In the genomic region with DNA sequence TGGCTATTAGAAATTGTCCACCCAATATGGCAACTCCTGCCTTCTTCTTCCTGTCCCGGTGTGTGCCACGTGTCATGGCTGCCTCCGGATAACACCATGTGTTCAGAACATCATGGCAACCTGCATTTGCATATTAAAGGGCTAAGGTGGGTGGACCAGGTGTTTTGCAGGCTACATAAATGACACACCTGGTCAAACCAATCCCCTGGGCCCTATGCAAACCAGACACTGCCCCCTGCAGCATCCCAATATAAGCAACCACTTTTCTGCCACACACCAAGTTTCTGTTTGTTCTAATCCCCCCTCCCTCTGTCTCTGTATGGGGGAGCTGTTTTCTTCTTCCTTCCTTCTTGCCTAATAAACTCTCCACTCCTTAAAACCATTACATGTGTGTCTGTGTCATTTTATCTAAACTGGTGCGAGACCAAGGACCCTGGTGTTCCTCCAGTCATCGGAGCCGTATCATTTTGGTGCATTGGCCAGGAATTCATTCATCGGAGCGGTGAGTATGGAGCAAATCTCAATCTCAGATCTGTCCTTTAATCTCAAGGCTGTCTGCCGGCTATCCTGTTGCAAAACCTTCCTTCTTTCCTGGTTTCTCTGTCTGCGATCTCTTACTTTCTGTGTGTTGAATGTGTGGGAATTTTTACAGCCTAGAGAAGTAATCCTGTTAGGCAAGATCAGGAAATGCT, we compare ENCODE assay signal across 11 cellular contexts. TPM values are rescaled to one million over a fixed set of nuclear protein-coding genes. Genes with fewer than 3 reads are reported as not detected.
A peak's percentile ranks its signal among the peaks of the same experiment; 100 is the strongest.
DNase-seq lines count a peak whose midpoint lies in the region; ATAC-seq and TF ChIP-seq lines count a peak whose summit lies in the region.
"Had no signal": no experiment of that assay in that cellular context is flagged by ENCODE, and none has a peak within 500 bp of the region (broad histone marks: within the 10 kb centered on the region; RNA-seq: fewer than 3 reads in every experiment).

No MANE protein-coding gene starts in this region.

- no peak overlapping the region for H3K4me2 ChIP-seq in Karpas-422 (ENCODE audit: low read depth, low read length, poor library complexity, severe bottlenecking)

- no peaks in the 10 kb centered on the region for H3K27me3 Mint-ChIP-seq in naive thymus-derived CD8-positive, alpha-beta T cell
- H3K27me3 Mint-ChIP-seq: activated naive CD8-positive, alpha-beta T cell treated with anti-CD3 and anti-CD28 coated beads for 36 hours had no signal

- POLR2A ChIA-PET in naive thymus-derived CD8-positive, alpha-beta T cell (lab: Charles Lee): no interaction called here

- H3K27me3 ChIP-seq in Karpas-422 (ENCODE audit: low read length) (no peaks in the 10 kb centered on the region), brain microvascular endothelial cell (replicated peaks) (no peaks in the 10 kb centered on the region)
- H3K27me3 ChIP-seq: MG63, ovary had no signal

- DNase-seq in NCI-H2081 (lab: John Stamatoyannopoulos, UW) (peak; percentile 19 to 65), NCI-H2081 treated with DMSO at 0.1 percent for 48 hours (lab: John Stamatoyannopoulos, UW) (no peak), Karpas-422 (peak; percentile 43), brain microvascular endothelial cell (no peak), mucosa of descending colon (no peak), NCI-H345 treated with DMSO at 0.1 percent for 48 hours (lab: John Stamatoyannopoulos, UW; ENCODE audit: unreplicated experiment) (no peak), posterior cingulate gyrus (no peak)
- no peak for DNase-seq in naive thymus-derived CD8-positive, alpha-beta T cell

- ATAC-seq in mucosa of descending colon: peak; percentile 49
- no peak for ATAC-seq in naive thymus-derived CD8-positive, alpha-beta T cell

- peak overlapping the region in 5 of 10 donors; percentile 15 to 50 (median 37) for H3K4me3 Mint-ChIP-seq in naive thymus-derived CD8-positive, alpha-beta T cell
- H3K4me3 Mint-ChIP-seq: activated naive CD8-positive, alpha-beta T cell treated with anti-CD3 and anti-CD28 coated beads for 36 hours had no signal

- no peaks in the 10 kb centered on the region for H3K9me2 ChIP-seq in Karpas-422 (replicated peaks; ENCODE audit: insufficient read depth, low read length)

- H3K9me3 ChIP-seq in Karpas-422 (ENCODE audit: low read length) (no peaks in the 10 kb centered on the region), mucosa of descending colon (no peaks in the 10 kb centered on the region)
- H3K9me3 ChIP-seq: ovary had no signal

- no peaks in the 10 kb centered on the region for H3K79me2 ChIP-seq in Karpas-422 (ENCODE audit: low read length)

- H3K36me3 Mint-ChIP-seq in naive thymus-derived CD8-positive, alpha-beta T cell: peaks cover 0 to 8% (median 0%) of the 10 kb centered on the region in 3 donors

- TF ChIP-seq CTCF in brain microvascular endothelial cell (IDR thresholded peaks at IDR 0.05; ENCODE audit: low read depth, low read length, missing control alignments) (peak; percentile 58), mucosa of descending colon (IDR thresholded peaks at IDR 0.05) (no peak)

- peaks cover 13 to 38% (median 19%) of the 10 kb centered on the region in 4 donors for H3K4me1 Mint-ChIP-seq in naive thymus-derived CD8-positive, alpha-beta T cell
- H3K4me1 Mint-ChIP-seq: activated naive CD8-positive, alpha-beta T cell treated with anti-CD3 and anti-CD28 coated beads for 36 hours had no signal

- peaks cover 0 to 3% (median 0%) of the 10 kb centered on the region in 9 donors for H3K9me3 Mint-ChIP-seq in naive thymus-derived CD8-positive, alpha-beta T cell

- H4K20me1 ChIP-seq in Karpas-422 (ENCODE audit: insufficient read depth, low read depth, low read length): no peaks in the 10 kb centered on the region

- H3K27ac ChIP-seq in Karpas-422 (ENCODE audit: low read length): no peak overlapping the region
- H3K27ac ChIP-seq in brain microvascular endothelial cell: no peak overlapping the region
- H3K27ac ChIP-seq: ovary had no signal

- peak overlapping the region in 3 of 10 donors; percentile 15 to 64 (median 41) for H3K27ac Mint-ChIP-seq in naive thymus-derived CD8-positive, alpha-beta T cell
- H3K27ac Mint-ChIP-seq: activated naive CD8-positive, alpha-beta T cell treated with anti-CD3 and anti-CD28 coated beads for 36 hours had no signal

- H3K9ac ChIP-seq in Karpas-422 (ENCODE audit: low read length): no peak overlapping the region

- in situ Hi-C loops in brain microvascular endothelial cell (cut with HindIII; ENCODE audit: low pct_ligation_motif_present, low sequenced_read_pairs): loop anchor here (25.0 kb wide), 1 partner anchor 304 kb away; no protein-coding TSS in a partner anchor

- H2AFZ ChIP-seq in Karpas-422 (ENCODE audit: low read length): no peak overlapping the region

- H3K4me3 ChIP-seq in Karpas-422 (ENCODE audit: low read length) (no peak overlapping the region), brain microvascular endothelial cell (ENCODE audit: low read depth, low read length) (no peak overlapping the region), mucosa of descending colon (no peak overlapping the region)
- H3K4me3 ChIP-seq: MG63, ovary had no signal

- intact Hi-C loops in mucosa of descending colon (cut with DNase I, micrococcal nuclease): loop anchor here in 1 of 2 donors (10.0 kb wide), 1 partner anchor 182 kb away; no protein-coding TSS in a partner anchor
- intact Hi-C loops in posterior cingulate gyrus (cut with DNase I): no loop called here

- H3K4me1 ChIP-seq in Karpas-422 (ENCODE audit: low read length): peaks cover 14% of the 10 kb centered on the region
- peaks cover 4% of the 10 kb centered on the region for H3K4me1 ChIP-seq in mucosa of descending colon (ENCODE audit: low read depth)

- H3K36me3 ChIP-seq in Karpas-422 (ENCODE audit: insufficient read depth, low read length): no peaks in the 10 kb centered on the region
- no peaks in the 10 kb centered on the region for H3K36me3 ChIP-seq in brain microvascular endothelial cell (replicated peaks)
- H3K36me3 ChIP-seq in mucosa of descending colon (ENCODE audit: low read depth): no peaks in the 10 kb centered on the region
- H3K36me3 ChIP-seq: ovary had no signal

RNA-seq across cellular contexts. Expression of gene NCEH1, which starts 44.5 kb away (rescaled TPM):
- 4.3 and 4.7 TPM in 2 replicates for total RNA-seq in Karpas-422 (2014; rRNA removed; shearing (Covaris generic); ENCODE audit: low replicate concordance)
- 10 to 100 TPM; 21.5 to 63.9 (median 53.3) TPM for total RNA-seq in mucosa of descending colon
- 1 to 10 TPM; 4.1 to 5.9 TPM for total RNA-seq in naive thymus-derived CD8-positive, alpha-beta T cell
- polyA plus RNA-seq in naive thymus-derived CD8-positive, alpha-beta T cell: 1 to 10 TPM; 1.9 to 3.4 (median 2.6) TPM

Comparison
In these comparisons a context has a peak if more than half of its experiments do, and no peak if none do; other contexts are left out.
1. DNase-seq: peak in NCI-H2081 (2 of 2) and Karpas-422 (single experiment); none in NCI-H2081 treated with DMSO at 0.1 percent for 48 hours (single experiment), brain microvascular endothelial cell (single experiment), mucosa of descending colon (0 of 3), naive thymus-derived CD8-positive, alpha-beta T cell (0 of 10), NCI-H345 treated with DMSO at 0.1 percent for 48 hours (single experiment) and posterior cingulate gyrus (0 of 10).